ENCODE assay signal across 27 cellular contexts in genomic region chr17:67708378-67708777, GRCh38.
"Had no signal": no experiment of that assay in that cellular context is flagged by ENCODE, and none has a peak within 500 bp of the region (broad histone marks: within the 10 kb centered on the region; RNA-seq: fewer than 3 reads in every experiment).

No MANE protein-coding gene starts in this region.

- H3K36me3 Mint-ChIP-seq: mesothelial cell of epicardium; naive B cell; natural killer cell treated with Interleukin-12 subunit alpha and Interleukin-12 subunit beta and Interleukin-15 and Interleukin-18, amount 100 ng/mL, for 72 hours had no signal

- H3K4me1 ChIP-seq: gastrocnemius medialis, lower lobe of right lung, prostate gland, right atrium auricular region, sigmoid colon, stomach, thyroid gland, vagina had no signal

- H3K27me3 ChIP-seq: dorsolateral prefrontal cortex, gastrocnemius medialis, right atrium auricular region, thyroid gland, vagina had no signal

- H3K27ac ChIP-seq: dorsolateral prefrontal cortex, epithelial cell of prostate, gastrocnemius medialis, lower lobe of right lung, prostate gland, right atrium auricular region, sigmoid colon, stomach, thyroid gland, vagina had no signal

- H3K4me3 ChIP-seq: dorsolateral prefrontal cortex, gastrocnemius medialis, lower lobe of right lung, mucosa of descending colon, prostate gland, right atrium auricular region, sigmoid colon, stomach, thyroid gland, vagina had no signal

- H3K9me3 Mint-ChIP-seq: natural killer cell treated with Interleukin-12 subunit alpha and Interleukin-12 subunit beta and Interleukin-15 and Interleukin-18, amount 100 ng/mL, for 72 hours; stimulated activated effector memory CD8-positive, alpha-beta T cell treated with anti-CD3 and anti-CD28 coated beads, Interleukin-12 subunit alpha, Interleukin-12 subunit beta, amount 100 ng/mL, for 72 hours had no signal

- H3K4me1 Mint-ChIP-seq: mesothelial cell of epicardium; naive B cell; stimulated activated effector memory CD8-positive, alpha-beta T cell treated with anti-CD3 and anti-CD28 coated beads, Interleukin-12 subunit alpha, Interleukin-12 subunit beta, amount 100 ng/mL, for 72 hours had no signal

- H3K27ac Mint-ChIP-seq: mesothelial cell of epicardium; natural killer cell treated with Interleukin-12 subunit alpha and Interleukin-12 subunit beta and Interleukin-15 and Interleukin-18, amount 100 ng/mL, for 72 hours; stimulated activated effector memory CD8-positive, alpha-beta T cell treated with anti-CD3 and anti-CD28 coated beads, Interleukin-12 subunit alpha, Interleukin-12 subunit beta, amount 100 ng/mL, for 72 hours had no signal

- ATAC-seq: esophagus mucosa; gastrocnemius medialis; left ventricle myocardium superior; lower lobe of right lung; mucosa of descending colon; natural killer cell treated with Interleukin-12 subunit alpha and Interleukin-12 subunit beta and Interleukin-15 and Interleukin-18, amount 100 ng/mL, for 72 hours; stimulated activated effector memory CD8-positive, alpha-beta T cell treated with anti-CD3 and anti-CD28 coated beads, Interleukin-12 subunit alpha, Interleukin-12 subunit beta, amount 100 ng/mL, for 72 hours had no signal

- H3K4me3 Mint-ChIP-seq: mesothelial cell of epicardium; naive B cell; natural killer cell treated with Interleukin-12 subunit alpha and Interleukin-12 subunit beta and Interleukin-15 and Interleukin-18, amount 100 ng/mL, for 72 hours; neural crest cell; stimulated activated effector memory CD8-positive, alpha-beta T cell treated with anti-CD3 and anti-CD28 coated beads, Interleukin-12 subunit alpha, Interleukin-12 subunit beta, amount 100 ng/mL, for 72 hours had no signal

- FAIRE-seq: keratinocyte had no signal

- H3K36me3 ChIP-seq: gastrocnemius medialis, lower lobe of right lung, prostate gland, right atrium auricular region, sigmoid colon, stomach, thyroid gland, vagina had no signal

- H3K9me3 ChIP-seq: gastrocnemius medialis, lower lobe of right lung, mucosa of descending colon, prostate gland, right atrium auricular region, sigmoid colon, stomach, thyroid gland, vagina had no signal

- DNase-seq: dorsolateral prefrontal cortex; effector CD4-positive, alpha-beta T cell; foreskin fibroblast; gastrocnemius medialis; head of caudate nucleus; left ventricle myocardium superior; lower lobe of right lung; mucosa of descending colon; naive B cell; nucleus accumbens; sigmoid colon; stimulated activated CD4-positive, alpha-beta T cell treated with anti-CD3 and anti-CD28 coated beads, Interleukin-2, amount 100 ng/mL, for 24 hours; stimulated activated CD4-positive, alpha-beta T cell treated with anti-CD3 and anti-CD28 coated beads, Interleukin-4, amount 100 ng/mL, for 24 hours; stimulated activated naive CD4-positive, alpha-beta T cell treated with Interleukin-2 at 50 U/mL for 16 hours; stomach; thyroid gland; trophoblast cell had no signal
